In genomic region chr17:75338335-75338734, GRCh38 we compare ENCODE assay signal across 12 cellular contexts. TPM values are rescaled to one million over a fixed set of nuclear protein-coding genes. Genes with fewer than 3 reads are reported as not detected.
DNase-seq lines count a peak whose midpoint lies in the region; ATAC-seq and TF ChIP-seq lines count a peak whose summit lies in the region.
"Had no signal": no experiment of that assay in that cellular context is flagged by ENCODE, and none has a peak within 500 bp of the region (broad histone marks: within the 10 kb centered on the region; RNA-seq: fewer than 3 reads in every experiment).

No MANE protein-coding gene starts in this region.

- peak overlapping the region; percentile 59 for H3K4me3 Mint-ChIP-seq in CD4-positive, alpha-beta T cell
- H3K4me3 Mint-ChIP-seq in activated CD4-positive, alpha-beta memory T cell treated with anti-CD3 and anti-CD28 coated beads, Interleukin-2, amount 10 ng/mL, durations not matched to agents 7 days and 5 days = peak overlapping the region; percentile 38
- H3K4me3 Mint-ChIP-seq in nephron = no peak overlapping the region
- H3K4me3 Mint-ChIP-seq in MCF 10A (ENCODE audit: unreplicated experiment) = no peak overlapping the region

- peaks cover 11% of the 10 kb centered on the region for H3K4me1 ChIP-seq in HEK293 (ENCODE audit: control insufficient read depth, insufficient read depth, low read length)

- H3K36me3 ChIP-seq in HEK293 (ENCODE audit: control insufficient read depth in 2 of 2, insufficient read depth in 1 of 2, low read length in 2 of 2) (no peaks in the 10 kb centered on the region), WERI-Rb-1 (no peaks in the 10 kb centered on the region)

- POLR2A ChIA-PET in CD4-positive, alpha-beta T cell (lab: Charles Lee) = interaction anchor here (0.8 to 4.0 kb wide), 15 partner anchors 10 to 178 kb away, joined by 3 to 31 read pairs (median 5); partner anchors contain the start of genes GRB2, MIF4GD, SLC25A19 and TSEN54
- POLR2A ChIA-PET in HEK293 (lab: Yijun Ruan, JAX) = interaction anchor here (0.6 kb wide), 1 partner anchor 14 kb away, joined by 5 read pairs; no protein-coding TSS in a partner anchor
- POLR2A ChIA-PET in activated CD4-positive, alpha-beta memory T cell treated with anti-CD3 and anti-CD28 coated beads, Interleukin-2, amount 10 ng/mL, durations not matched to agents 7 days and 5 days (lab: Charles Lee) = interaction anchor here (0.6 to 2.7 kb wide), 9 partner anchors 13 to 465 kb away, joined by 3 to 12 read pairs (median 4); partner anchors contain the start of genes GRB2 and SLC25A19
- POLR2A ChIA-PET in MCF 10A (lab: Yijun Ruan, JAX) = no interaction called here

- H3K9me3 ChIP-seq in CD4-positive, alpha-beta T cell (ENCODE audit: control insufficient read depth, low read length) = no peaks in the 10 kb centered on the region
- no peaks in the 10 kb centered on the region for H3K9me3 ChIP-seq in HEK293 (ENCODE audit: control insufficient read depth, insufficient read depth, low read depth, low read length)
- no peaks in the 10 kb centered on the region for H3K9me3 ChIP-seq in WERI-Rb-1 (ENCODE audit: severe bottlenecking)

- peaks cover 74% of the 10 kb centered on the region for H3K4me1 Mint-ChIP-seq in CD4-positive, alpha-beta T cell (ENCODE audit: low read depth)
- peaks cover 57% of the 10 kb centered on the region for H3K4me1 Mint-ChIP-seq in activated CD4-positive, alpha-beta memory T cell treated with anti-CD3 and anti-CD28 coated beads, Interleukin-2, amount 10 ng/mL, durations not matched to agents 7 days and 5 days
- peaks cover 35% of the 10 kb centered on the region for H3K4me1 Mint-ChIP-seq in nephron
- H3K4me1 Mint-ChIP-seq in MCF 10A (ENCODE audit: insufficient read depth, unreplicated experiment) = no peaks in the 10 kb centered on the region

- H3K4me3 ChIP-seq in HEK293 (ENCODE audit: low read depth, low read length) (no peak overlapping the region), WERI-Rb-1 (ENCODE audit: low read depth, low read length) (no peak overlapping the region)
- H3K4me3 ChIP-seq: coronary artery had no signal

- H3K36me3 Mint-ChIP-seq in CD4-positive, alpha-beta T cell (ENCODE audit: low read depth) = peaks cover 10% of the 10 kb centered on the region
- H3K36me3 Mint-ChIP-seq in activated CD4-positive, alpha-beta memory T cell treated with anti-CD3 and anti-CD28 coated beads, Interleukin-2, amount 10 ng/mL, durations not matched to agents 7 days and 5 days (ENCODE audit: low read depth) = peaks cover 17% of the 10 kb centered on the region
- no peaks in the 10 kb centered on the region for H3K36me3 Mint-ChIP-seq in nephron (ENCODE audit: low read depth)
- peaks cover 6% of the 10 kb centered on the region for H3K36me3 Mint-ChIP-seq in MCF 10A (ENCODE audit: insufficient read depth, unreplicated experiment)

- H3K27me3 ChIP-seq in CD4-positive, alpha-beta T cell (ENCODE audit: control insufficient read depth, insufficient read depth, low read length) = no peaks in the 10 kb centered on the region
- H3K27me3 ChIP-seq in WERI-Rb-1 (ENCODE audit: insufficient read depth, low read depth, severe bottlenecking) = no peaks in the 10 kb centered on the region

- intact Hi-C loops in CD4-positive, alpha-beta T cell (cut with DNase I, micrococcal nuclease) = loop anchor here in 1 of 2 experiments (5.0 kb wide), 1 partner anchor 34 kb away; no protein-coding TSS in a partner anchor
- intact Hi-C loops in MCF 10A (cut with micrococcal nuclease) = no loop called here

- H3K27ac ChIP-seq in CD4-positive, alpha-beta T cell (ENCODE audit: low read depth, low read length) = peak overlapping the region; percentile 38
- H3K27ac ChIP-seq in HEK293 (ENCODE audit: extremely low read depth, low read depth, low read length) (peak overlapping the region; percentile 27; the same call in 1 of the 2 replicates), WERI-Rb-1 (no peak overlapping the region)
- H3K27ac ChIP-seq: coronary artery had no signal

- peak overlapping the region; percentile 81 for H3K27ac Mint-ChIP-seq in CD4-positive, alpha-beta T cell
- peak overlapping the region; percentile 80 for H3K27ac Mint-ChIP-seq in activated CD4-positive, alpha-beta memory T cell treated with anti-CD3 and anti-CD28 coated beads, Interleukin-2, amount 10 ng/mL, durations not matched to agents 7 days and 5 days
- H3K27ac Mint-ChIP-seq in nephron (peak overlapping the region; percentile 4 to 25 (median 17)), MCF 10A (ENCODE audit: low read depth, unreplicated experiment) (no peak overlapping the region)

- ATAC-seq in CD4-positive, alpha-beta T cell (ENCODE audit: poor library complexity) = peak; percentile 54

- no peaks in the 10 kb centered on the region for H3K9me3 Mint-ChIP-seq in CD4-positive, alpha-beta T cell
- H3K9me3 Mint-ChIP-seq in activated CD4-positive, alpha-beta memory T cell treated with anti-CD3 and anti-CD28 coated beads, Interleukin-2, amount 10 ng/mL, durations not matched to agents 7 days and 5 days = no peaks in the 10 kb centered on the region
- H3K9me3 Mint-ChIP-seq in nephron = no peaks in the 10 kb centered on the region
- H3K9me3 Mint-ChIP-seq in MCF 10A (ENCODE audit: unreplicated experiment) = no peaks in the 10 kb centered on the region

- no peak for TF ChIP-seq CTCF in CD4-positive, alpha-beta T cell (IDR thresholded peaks at IDR 0.05)
- TF ChIP-seq CTCF in HEK293 (tag by site-specific recombination; IDR thresholded peaks at IDR 0.05) (no peak), nephron (IDR thresholded peaks at IDR 0.05; ENCODE audit: unreplicated experiment in 3 of 3) (no peak), WERI-Rb-1 (IDR thresholded peaks at IDR 0.05; ENCODE audit: low read depth, low read length) (no peak), MCF 10A (IDR thresholded peaks at IDR 0.05; ENCODE audit: unreplicated experiment) (no peak)

- DNase-seq in CD4-positive, alpha-beta T cell = no peak
- DNase-seq in activated CD4-positive, alpha-beta memory T cell treated with anti-CD3 and anti-CD28 coated beads, Interleukin-2, amount 10 ng/mL, durations not matched to agents 7 days and 5 days = no peak
- DNase-seq in effector CD8-positive, alpha-beta T cell (lab: John Stamatoyannopoulos, UW) = no peak
- DNase-seq in WERI-Rb-1 (no peak), foreskin melanocyte (no peak), MCF 10A (ENCODE audit: unreplicated experiment) (no peak)
- DNase-seq: NCI-H510A treated with DMSO at 0.1 percent for 48 hours; posterior cingulate gyrus; stimulated activated CD8-positive, alpha-beta memory T cell treated with anti-CD3 and anti-CD28 coated beads, Interleukin-4, amount 100 ng/mL, for 48 hours had no signal

- no peaks in the 10 kb centered on the region for H3K27me3 Mint-ChIP-seq in CD4-positive, alpha-beta T cell
- no peaks in the 10 kb centered on the region for H3K27me3 Mint-ChIP-seq in activated CD4-positive, alpha-beta memory T cell treated with anti-CD3 and anti-CD28 coated beads, Interleukin-2, amount 10 ng/mL, durations not matched to agents 7 days and 5 days
- H3K27me3 Mint-ChIP-seq in nephron (ENCODE audit: low read depth) = no peaks in the 10 kb centered on the region
- H3K27me3 Mint-ChIP-seq in MCF 10A (ENCODE audit: insufficient read depth, unreplicated experiment) = no peaks in the 10 kb centered on the region

- CTCF ChIA-PET in CD4-positive, alpha-beta T cell (lab: Charles Lee) = interaction anchor here (0.6 to 1.8 kb wide), 3 partner anchors 11 to 63 kb away, joined by 3 to 6 read pairs (median 5); no protein-coding TSS in a partner anchor
- CTCF ChIA-PET in HEK293 (lab: Yijun Ruan, JAX) = interaction anchor here (0.7 to 1.1 kb wide), 2 partner anchors 12 to 17 kb away, joined by 4 read pairs; no protein-coding TSS in a partner anchor
- CTCF ChIA-PET in activated CD4-positive, alpha-beta memory T cell treated with anti-CD3 and anti-CD28 coated beads, Interleukin-2, amount 10 ng/mL, durations not matched to agents 7 days and 5 days (lab: Charles Lee) = interaction anchor here (0.6 to 4.5 kb wide), 10 partner anchors 9 to 318 kb away, joined by 3 to 30 read pairs (median 4); partner anchors contain the start of genes GRB2 and MIF4GD
- CTCF ChIA-PET in MCF 10A (lab: Yijun Ruan, JAX) = interaction anchor here (0.6 to 1.5 kb wide), 3 partner anchors 11 to 15 kb away, joined by 4 read pairs; no protein-coding TSS in a partner anchor

- no TSS peak for BruUV-seq in MCF 10A (replicated peaks; lab: Mats Ljungman, UMichigan)

TF ChIP-seq in HEK293, 187 proteins besides CTCF, POLR2A, EP300 and RAD21 (continues in another document):
- no peak for TF ChIP-seq ZNF398 (tag by site-specific recombination; IDR thresholded peaks at IDR 0.05)
- no peak for TF ChIP-seq ZBTB6 (tag by site-specific recombination; IDR thresholded peaks at IDR 0.05)
- TF ChIP-seq BCL11B (tag by site-specific recombination; IDR thresholded peaks at IDR 0.05; ENCODE audit: low read depth) = no peak
- TF ChIP-seq ZEB2 (tag by site-specific recombination; IDR thresholded peaks at IDR 0.05) = no peak

RNA-seq across cellular contexts. Expression of gene SLC25A19, which starts 49.1 kb away (rescaled TPM):
- 10 to 100 TPM; 11.1 to 12.0 TPM for total RNA-seq in CD4-positive, alpha-beta T cell
- 10 to 100 TPM; 24.3 to 27.9 TPM for total RNA-seq in activated CD4-positive, alpha-beta memory T cell treated with anti-CD3 and anti-CD28 coated beads, Interleukin-2, amount 10 ng/mL, durations not matched to agents 7 days and 5 days
- 14.8 and 22.6 TPM in 2 replicates for total RNA-seq in MCF 10A (2022)

Comparison
In these comparisons a context has a peak if more than half of its experiments do, and no peak if none do; other contexts are left out.
1. H3K4me3 Mint-ChIP-seq: peak in CD4-positive, alpha-beta T cell (single experiment) and activated CD4-positive, alpha-beta memory T cell treated with anti-CD3 and anti-CD28 coated beads, Interleukin-2, amount 10 ng/mL, durations not matched to agents 7 days and 5 days (single experiment); none in nephron (0 of 3) and MCF 10A (single experiment).